In the genomic region with DNA sequence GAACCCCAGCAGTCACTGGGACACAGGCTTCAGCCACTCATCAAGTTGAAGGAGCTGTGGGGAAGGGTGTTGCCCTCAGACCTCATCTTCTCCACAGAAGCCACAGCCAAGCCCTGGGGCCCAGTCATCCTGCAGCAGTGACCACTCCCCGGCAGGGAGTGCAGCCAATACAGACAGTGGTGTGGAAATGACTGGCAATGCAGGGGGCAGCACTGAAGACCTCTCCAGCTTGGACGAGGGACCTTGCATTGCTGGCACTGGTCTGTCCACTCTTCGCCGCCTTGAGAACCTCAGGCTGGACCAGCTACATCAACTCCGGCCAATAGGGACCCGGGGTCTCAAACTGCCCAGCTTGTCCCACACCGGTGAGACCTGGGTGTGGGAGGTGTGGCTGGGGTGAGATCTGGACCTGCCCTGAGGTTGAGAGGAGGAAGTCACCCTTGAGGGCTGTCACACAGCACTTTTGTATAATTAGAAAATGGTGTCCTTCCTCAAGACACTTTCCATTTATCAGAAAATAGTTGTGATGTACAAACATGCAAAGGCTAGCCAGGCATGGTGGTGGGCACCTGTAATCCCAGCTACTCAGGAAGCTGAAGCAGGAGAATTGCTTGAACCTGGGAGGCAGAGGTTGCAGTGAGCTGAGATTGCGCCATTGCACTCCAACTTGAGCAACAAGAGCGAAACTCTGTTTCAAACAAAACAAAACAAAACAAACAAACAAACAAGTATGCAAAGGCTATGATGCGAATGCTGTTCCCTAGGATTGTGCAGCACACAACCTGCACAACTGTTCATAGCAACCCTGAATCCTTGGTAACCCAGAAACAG, we compare ENCODE assay signal across 1 cellular context.
TF ChIP-seq lines count a peak whose summit lies in the region.

No MANE protein-coding gene starts in this region.

TF ChIP-seq in GM12878, 131 proteins besides CTCF, POLR2A, EP300 and RAD21:
- TF ChIP-seq NR2F1 (conservative IDR thresholded peaks at IDR 0.05) (no peak), KDM1A (IDR thresholded peaks at IDR 0.05; ENCODE audit: borderline replicate concordance) (no peak), MTA3 (IDR thresholded peaks at IDR 0.05; ENCODE audit: borderline replicate concordance, low read length) (no peak)
